Comparison of ENCODE assay signal across 23 cellular contexts in genomic region chrX:124699876-124700275, GRCh38.
"Had no signal": no experiment of that assay in that cellular context is flagged by ENCODE, and none has a peak within 500 bp of the region (broad histone marks: within the 10 kb centered on the region; RNA-seq: fewer than 3 reads in every experiment).

No MANE protein-coding gene starts in this region.

- H3K27me3 ChIP-seq: colonic mucosa, esophagus squamous epithelium, gastrocnemius medialis, heart right ventricle, left lung had no signal

- H3K4me3 ChIP-seq: colonic mucosa, esophagus squamous epithelium, gastrocnemius medialis, heart right ventricle, left lung, lower lobe of right lung, mucosa of descending colon had no signal

- FAIRE-seq: endometrium, keratinocyte had no signal

- H3K36me3 ChIP-seq: colonic mucosa, esophagus squamous epithelium, gastrocnemius medialis, heart right ventricle, left lung, lower lobe of right lung had no signal

- DNase-seq: colonic mucosa; cortex of kidney; effector CD8-positive, alpha-beta T cell; effector memory CD8-positive, alpha-beta T cell; endodermal cell; esophagus squamous epithelium; foreskin fibroblast; foreskin melanocyte; gastrocnemius medialis; glutamatergic neuron; head of caudate nucleus; heart right ventricle; hippocampal formation; left cardiac atrium; left lung; left ventricle myocardium superior; lower lobe of right lung; mesenchymal stem cell; mucosa of descending colon; naive B cell had no signal

- H3K27ac ChIP-seq: colonic mucosa, esophagus squamous epithelium, gastrocnemius medialis, heart right ventricle, left lung, lower lobe of right lung had no signal

- ATAC-seq: effector memory CD8-positive, alpha-beta T cell; esophagus mucosa; gastrocnemius medialis; heart right ventricle; left cardiac atrium; left lung; left ventricle myocardium superior; lower lobe of right lung; mucosa of descending colon had no signal

- H3K9me3 ChIP-seq: colonic mucosa, esophagus squamous epithelium, gastrocnemius medialis, heart right ventricle, left lung, lower lobe of right lung, mucosa of descending colon had no signal

- H3K4me1 ChIP-seq: colonic mucosa, esophagus squamous epithelium, gastrocnemius medialis, heart right ventricle, left lung, lower lobe of right lung had no signal
